In genomic region chr9:128565578-128565977, GRCh38 we compare ENCODE assay signal across 1 cellular context.
TF ChIP-seq lines count a peak whose summit lies in the region.

No MANE protein-coding gene starts in this region.

TF ChIP-seq in HepG2, 621 proteins besides CTCF, POLR2A, EP300 and RAD21 (continued from another document):
- TF ChIP-seq HNF1B (CRISPR knock-in tag; IDR thresholded peaks at IDR 0.05) (no peak), ATF5 (CRISPR knock-in tag; IDR thresholded peaks at IDR 0.05; ENCODE audit: low read depth) (no peak), NFAT5 (CRISPR knock-in tag; IDR thresholded peaks at IDR 0.05) (no peak), RORA (CRISPR knock-in tag; IDR thresholded peaks at IDR 0.05) (no peak), FOXM1 (CRISPR knock-in tag; IDR thresholded peaks at IDR 0.05) (no peak), ZC3H13 (CRISPR knock-in tag; IDR thresholded peaks at IDR 0.05) (no peak), CEBPZ (IDR thresholded peaks at IDR 0.05; ENCODE audit: low read length) (no peak), ZNF333 (CRISPR knock-in tag; IDR thresholded peaks at IDR 0.05; ENCODE audit: borderline replicate concordance) (no peak), RBM22 (optimal IDR thresholded peaks at IDR 0.05; ENCODE audit: low read length) (no peak), TCF7L2 (IDR thresholded peaks at IDR 0.05; ENCODE audit: low read depth, low read length) (no peak), ZNF326 (CRISPR knock-in tag; IDR thresholded peaks at IDR 0.05; ENCODE audit: borderline replicate concordance) (no peak)
TF ChIP-seq in HepG2: peak in this region for 0.
